In genomic region chr1:118986291-118986838, GRCh38 we compare ENCODE assay signal across 13 cellular contexts. TPM values are rescaled to one million over a fixed set of nuclear protein-coding genes. Genes with fewer than 3 reads are reported as not detected.
A peak's percentile ranks its signal among the peaks of the same experiment; 100 is the strongest.
DNase-seq lines count a peak whose midpoint lies in the region; ATAC-seq and TF ChIP-seq lines count a peak whose summit lies in the region.
"Had no signal": no experiment of that assay in that cellular context is flagged by ENCODE, and none has a peak within 500 bp of the region (broad histone marks: within the 10 kb centered on the region; RNA-seq: fewer than 3 reads in every experiment).

No MANE protein-coding gene starts in this region.

- TF ChIP-seq POLR2A in gastrocnemius medialis (IDR thresholded peaks at IDR 0.05): peak; percentile 38 to 64

- H3K4me1 ChIP-seq in Panc1 (ENCODE audit: control insufficient read depth, insufficient read depth, low read length): 0 out of 2 replicates have a peak, but pooled peaks cover 5% of the 10 kb centered on the region
- H3K4me1 ChIP-seq in gastrocnemius medialis: peaks cover 30 to 37% of the 10 kb centered on the region in 2 donors

- H3K9me3 ChIP-seq in Panc1 (ENCODE audit: control insufficient read depth, insufficient read depth, low read depth, low read length) (no peaks in the 10 kb centered on the region), gastrocnemius medialis (no peaks in the 10 kb centered on the region)

- peaks cover 13% of the 10 kb centered on the region for H3K36me3 Mint-ChIP-seq in T-helper 1 cell treated with Interleukin-12 subunit alpha and Interleukin-12 subunit beta and Interleukin-4 antibody, amounts not matched to agents 30 μg/mL and 1 μg/mL, for 36 hours (ENCODE audit: low read depth)

- DNase-seq in T-helper 1 cell (no peak), Panc1 (ENCODE audit: low read depth, low spot score) (no peak), foreskin fibroblast (peak in 1 of 2 donors; percentile 72), gastrocnemius medialis (peak in 1 of 2 donors; percentile 66), DMS153 treated with DMSO at 0.1 percent for 48 hours (lab: John Stamatoyannopoulos, UW; ENCODE audit: unreplicated experiment) (no peak), activated gamma-delta T cell treated with Interleukin-2 at 50 U/mL for 16 hours (no peak), inferior parietal cortex (ENCODE audit: extremely low spot score) (no peak)
- DNase-seq: activated gamma-delta T cell, NCI-H1105, sigmoid colon had no signal

- H3K4me3 ChIP-seq in Panc1 (ENCODE audit: low read depth in 2 of 2, low read length in 2 of 2) (peak overlapping the region; percentile 45 to 48), foreskin fibroblast (ENCODE audit: low read depth in 1 of 2, low read length in 2 of 2) (peak overlapping the region; percentile 63 to 74), gastrocnemius medialis (peak overlapping the region; percentile 77 to 87 (median 83))

- H3K27ac ChIP-seq in Panc1 (ENCODE audit: low read length) (no peak overlapping the region; the same call in 1 of the 2 replicates), gastrocnemius medialis (peak overlapping the region; percentile 85 to 96 (median 94))
- H3K27ac ChIP-seq: HL-60, sigmoid colon had no signal

- ATAC-seq in Panc1 (no peak), gastrocnemius medialis (peak; percentile 62 to 71)

- CTCF ChIA-PET in Panc1 (lab: Charles Lee): interaction anchor here (0.5 kb wide), 1 partner anchor 73 kb away, joined by 4 read pairs; no protein-coding TSS in a partner anchor

- no peak overlapping the region for H3K4me3 Mint-ChIP-seq in T-helper 1 cell treated with Interleukin-12 subunit alpha and Interleukin-12 subunit beta and Interleukin-4 antibody, amounts not matched to agents 30 μg/mL and 1 μg/mL, for 36 hours

- peak overlapping the region; percentile 24 for H3K27ac Mint-ChIP-seq in T-helper 1 cell treated with Interleukin-12 subunit alpha and Interleukin-12 subunit beta and Interleukin-4 antibody, amounts not matched to agents 30 μg/mL and 1 μg/mL, for 36 hours

- TF ChIP-seq CTCF in Panc1 (IDR thresholded peaks at IDR 0.05) (no peak), foreskin fibroblast (IDR thresholded peaks at IDR 0.05; ENCODE audit: low read depth, low read length) (no peak), gastrocnemius medialis (IDR thresholded peaks at IDR 0.05 in 4 of 5, conservative IDR thresholded peaks at IDR 0.05 in 1 of 5) (no peak)

- peaks cover 99% of the 10 kb centered on the region for H3K27me3 Mint-ChIP-seq in T-helper 1 cell treated with Interleukin-12 subunit alpha and Interleukin-12 subunit beta and Interleukin-4 antibody, amounts not matched to agents 30 μg/mL and 1 μg/mL, for 36 hours (ENCODE audit: low read depth)

- in situ Hi-C loops in Panc1 (cut with HindIII; ENCODE audit: low pct_unique_long_range_greater_than_20kb, low sequenced_read_pairs) (no loop called here), gastrocnemius medialis (cut with MboI; ENCODE audit: low sequenced_read_pairs in 4 of 4) (loop anchor here in 1 of 4 donors (5.0 kb wide), 2 partner anchors 49 to 694 kb away; no protein-coding TSS in a partner anchor)

- H3K27me3 ChIP-seq in Panc1 (ENCODE audit: control insufficient read depth, insufficient read depth, low read length) (no peaks in the 10 kb centered on the region; the same call in 1 of the 2 replicates), gastrocnemius medialis (no peaks in the 10 kb centered on the region)

- intact Hi-C loops in Panc1 (cut with micrococcal nuclease; ENCODE audit: unreplicated experiment) (no loop called here), gastrocnemius medialis (cut with DNase I; ENCODE audit: low total_unique reads) (loop anchor here (2.0 to 5.0 kb wide), 6 partner anchors 26 to 1619 kb away; partner anchors contain the start of gene MAN1A2)

- H3K4me1 Mint-ChIP-seq in T-helper 1 cell treated with Interleukin-12 subunit alpha and Interleukin-12 subunit beta and Interleukin-4 antibody, amounts not matched to agents 30 μg/mL and 1 μg/mL, for 36 hours (ENCODE audit: low read depth): peaks cover 3% of the 10 kb centered on the region

- no TSS peak for BruUV-seq in Panc1 (replicated peaks; lab: Mats Ljungman, UMichigan)

- POLR2A ChIA-PET in Panc1 (lab: Charles Lee): no interaction called here

- H3K9me3 Mint-ChIP-seq in T-helper 1 cell treated with Interleukin-12 subunit alpha and Interleukin-12 subunit beta and Interleukin-4 antibody, amounts not matched to agents 30 μg/mL and 1 μg/mL, for 36 hours: peaks cover 20% of the 10 kb centered on the region

- H3K36me3 ChIP-seq in Panc1 (ENCODE audit: control insufficient read depth, insufficient read depth, low read length): no peaks in the 10 kb centered on the region
- no peaks in the 10 kb centered on the region for H3K36me3 ChIP-seq in gastrocnemius medialis
- H3K36me3 ChIP-seq: sigmoid colon had no signal

RNA-seq across cellular contexts. Expression of gene TBX15, which starts 1.8 kb away (rescaled TPM):
- 1.9 TPM for total RNA-seq in Panc1 (2021; ENCODE audit: unreplicated experiment)
- 1.8 TPM for polyA plus RNA-seq in Panc1 (2012; ENCODE audit: insufficient read length)
- total RNA-seq in gastrocnemius medialis: 100 to 1,000 TPM in 3 of 4 donors, 10 to 100 TPM in 1; 91.4 to 275 (median 245) TPM
- total RNA-seq: kidney epithelial cell had no signal

Comparison
In these comparisons a context has a peak if more than half of its experiments do, and no peak if none do; other contexts are left out.
1. RNA of gene TBX15, which starts 1.8 kb away (total RNA-seq): 91.4 to 275 TPM in gastrocnemius medialis; 1.9 TPM in Panc1 (single experiment); every median in the first group is over 10 times any median in the second.
2. Peak in every context shown above with its lines, with median percentiles within 50 percentile points of each other: H3K4me3 ChIP-seq.